ENCODE assay signal across 25 cellular contexts in genomic region chr17:65942592-65942991, GRCh38.
"Had no signal": no experiment of that assay in that cellular context is flagged by ENCODE, and none has a peak within 500 bp of the region (broad histone marks: within the 10 kb centered on the region; RNA-seq: fewer than 3 reads in every experiment).

No MANE protein-coding gene starts in this region.

- H3K4me1 ChIP-seq: adrenal gland, ascending aorta, esophagus muscularis mucosa, left ventricle myocardium inferior, spleen, upper lobe of left lung had no signal

- H3K9me3 ChIP-seq: ascending aorta, esophagus muscularis mucosa, upper lobe of left lung had no signal

- H3K4me3 ChIP-seq: adrenal gland, ascending aorta, esophagus muscularis mucosa, left ventricle myocardium inferior, spleen, upper lobe of left lung had no signal

- H3K9me3 Mint-ChIP-seq: activated T-cell treated with anti-CD3 and anti-CD28 coated beads, Interleukin-2, amount 50 U/mL, for 24 hours; activated T-helper 17 cell treated with anti-CD3 and anti-CD28 coated beads, Interleukin-2, amount 50 U/mL, for 72 hours; natural killer cell treated with Interleukin-12 subunit alpha and Interleukin-12 subunit beta and Interleukin-15 and Interleukin-18, amount 100 ng/mL, for 72 hours had no signal

- H3K27me3 ChIP-seq: adrenal gland, ascending aorta, brain microvascular endothelial cell, esophagus muscularis mucosa, spleen, upper lobe of left lung had no signal

- H3K4me3 Mint-ChIP-seq: activated B cell treated with CpG ODN at 0.5 μM for 24 hours; activated CD4-positive, alpha-beta T cell treated with anti-CD3 and anti-CD28 coated beads for 36 hours; activated naive CD8-positive, alpha-beta T cell; activated T-cell treated with anti-CD3 and anti-CD28 coated beads, Interleukin-2, amount 50 U/mL, for 24 hours; activated T-helper 17 cell treated with anti-CD3 and anti-CD28 coated beads, Interleukin-2, amount 50 U/mL, for 72 hours; immature natural killer cell; natural killer cell treated with Interleukin-12 subunit alpha and Interleukin-12 subunit beta and Interleukin-15 and Interleukin-18, amount 100 ng/mL, for 72 hours had no signal

- H3K36me3 ChIP-seq: adrenal gland, ascending aorta, brain microvascular endothelial cell, esophagus muscularis mucosa, left ventricle myocardium inferior, spleen, upper lobe of left lung had no signal

- H3K27ac ChIP-seq: adrenal gland, ascending aorta, brain microvascular endothelial cell, esophagus muscularis mucosa, left ventricle myocardium inferior, spleen, upper lobe of left lung had no signal

- DNase-seq: activated B cell treated with CpG ODN at 0.5 μM for 24 hours; activated CD4-positive, alpha-beta T cell treated with anti-CD3 and anti-CD28 coated beads for 36 hours; activated CD4-positive, alpha-beta T cell treated with anti-CD3 and anti-CD28 coated beads, Interleukin-2, amount 50 U/mL, for 4 hours; activated CD8-positive, alpha-beta memory T cell treated with anti-CD3 and anti-CD28 coated beads for 24 hours; activated CD8-positive, alpha-beta memory T cell treated with anti-CD3 and anti-CD28 coated beads, Interleukin-2, amount 50 U/mL, for 4 hours; activated T-cell treated with anti-CD3 and anti-CD28 coated beads, Interleukin-2, amount 50 U/mL, for 24 hours; adrenal gland; brain microvascular endothelial cell; central memory CD4-positive, alpha-beta T cell; dermis blood vessel endothelial cell; effector memory CD4-positive, alpha-beta T cell; immature natural killer cell; left ventricle myocardium inferior; midbrain; spleen; stimulated activated CD4-positive, alpha-beta T cell treated with anti-CD3 and anti-CD28 coated beads, Interleukin-4, amount 100 ng/mL, for 24 hours; stimulated activated naive CD8-positive, alpha-beta T cell treated with anti-CD3 and anti-CD28 coated beads, Interleukin-15, Interleukin-2, amounts not matched to agents 100 U/mL and 50 U/mL, for 24 hours; T-helper 9 cell; upper lobe of left lung had no signal

- H3K36me3 Mint-ChIP-seq: activated naive CD8-positive, alpha-beta T cell; immature natural killer cell; natural killer cell treated with Interleukin-12 subunit alpha and Interleukin-12 subunit beta and Interleukin-15 and Interleukin-18, amount 100 ng/mL, for 72 hours had no signal

- H3K27ac Mint-ChIP-seq: activated B cell treated with CpG ODN at 0.5 μM for 24 hours; activated CD4-positive, alpha-beta T cell treated with anti-CD3 and anti-CD28 coated beads for 36 hours; activated naive CD8-positive, alpha-beta T cell; activated T-cell treated with anti-CD3 and anti-CD28 coated beads, Interleukin-2, amount 50 U/mL, for 24 hours; activated T-helper 17 cell treated with anti-CD3 and anti-CD28 coated beads, Interleukin-2, amount 50 U/mL, for 72 hours; immature natural killer cell; natural killer cell treated with Interleukin-12 subunit alpha and Interleukin-12 subunit beta and Interleukin-15 and Interleukin-18, amount 100 ng/mL, for 72 hours; progenitor cell of endocrine pancreas had no signal

- H3K4me1 Mint-ChIP-seq: activated B cell treated with CpG ODN at 0.5 μM for 24 hours; activated CD4-positive, alpha-beta T cell treated with anti-CD3 and anti-CD28 coated beads for 36 hours; activated T-helper 17 cell treated with anti-CD3 and anti-CD28 coated beads, Interleukin-2, amount 50 U/mL, for 72 hours; immature natural killer cell had no signal

- H3K27me3 Mint-ChIP-seq: activated B cell treated with CpG ODN at 0.5 μM for 24 hours; activated T-cell treated with anti-CD3 and anti-CD28 coated beads, Interleukin-2, amount 50 U/mL, for 24 hours; activated T-helper 17 cell treated with anti-CD3 and anti-CD28 coated beads, Interleukin-2, amount 50 U/mL, for 72 hours; progenitor cell of endocrine pancreas had no signal
